Comparison of ENCODE assay signal across 27 cellular contexts in the genomic region with DNA sequence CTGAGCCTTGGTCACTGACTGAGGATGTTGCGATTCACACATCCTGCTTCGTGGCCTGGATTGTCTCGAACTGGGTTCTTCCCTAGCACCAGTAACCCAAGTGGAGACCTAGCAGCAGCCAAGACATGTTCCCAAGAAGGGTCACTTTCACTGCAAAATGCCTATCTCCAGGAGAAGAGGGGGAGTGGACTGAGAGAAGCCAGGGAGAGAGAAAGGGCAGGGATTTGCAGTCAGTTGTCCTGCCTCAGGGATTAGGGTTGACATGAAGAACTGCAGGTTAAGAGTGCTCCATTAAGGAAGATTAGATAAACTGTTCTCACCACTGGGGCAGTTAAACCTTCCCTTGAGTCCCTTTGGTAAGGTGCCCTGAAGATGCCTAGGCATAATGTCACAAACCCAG. TPM values are rescaled to one million over a fixed set of nuclear protein-coding genes. Genes with fewer than 3 reads are reported as not detected.
"Had no signal": no experiment of that assay in that cellular context is flagged by ENCODE, and none has a peak within 500 bp of the region (broad histone marks: within the 10 kb centered on the region; RNA-seq: fewer than 3 reads in every experiment).

No MANE protein-coding gene starts in this region.

- H3K4me3 Mint-ChIP-seq: immature natural killer cell; naive thymus-derived CD8-positive, alpha-beta T cell; nephron progenitor cell; stimulated activated naive CD8-positive, alpha-beta T cell treated with anti-CD3 and anti-CD28 coated beads, Interleukin-15, amount 100 ng/mL, for 72 hours had no signal

- H3K9me3 ChIP-seq: colonic mucosa, lower lobe of right lung, right lobe of liver, suprapubic skin, vagina had no signal

- H2AFZ ChIP-seq: parathyroid adenoma had no signal

- FAIRE-seq: endometrium, frontal cortex, small intestine had no signal

- H3K27me3 ChIP-seq: colonic mucosa, right lobe of liver, suprapubic skin, vagina had no signal

- H3K79me2 ChIP-seq: parathyroid adenoma had no signal

- H3K36me3 ChIP-seq: colonic mucosa, lower lobe of right lung, right lobe of liver, suprapubic skin, vagina had no signal

- ATAC-seq: left ventricle myocardium superior; naive thymus-derived CD8-positive, alpha-beta T cell; right lobe of liver; stimulated activated naive CD8-positive, alpha-beta T cell treated with anti-CD3 and anti-CD28 coated beads, Interleukin-15, amount 100 ng/mL, for 72 hours had no signal

- H3K4me3 ChIP-seq: colonic mucosa, lower lobe of right lung, right lobe of liver, suprapubic skin, vagina had no signal

- H3K9ac ChIP-seq: parathyroid adenoma had no signal

- H3K4me1 ChIP-seq: colonic mucosa, parathyroid adenoma had no signal

- H3K36me3 Mint-ChIP-seq: naive thymus-derived CD8-positive, alpha-beta T cell had no signal

- DNase-seq: colonic mucosa; dermis blood vessel endothelial cell; effector memory CD4-positive, alpha-beta T cell; erythroblast; hypothalamus; immature natural killer cell; islet precursor cell; left ventricle myocardium superior; lower lobe of right lung; naive thymus-derived CD8-positive, alpha-beta T cell; nephron progenitor cell; nucleus accumbens; right lobe of liver; small intestine; stimulated activated CD4-positive, alpha-beta T cell treated with anti-CD3 and anti-CD28 coated beads, Interleukin-12 subunit alpha, Interleukin-12 subunit beta, amount 100 ng/mL, for 4 hours; stimulated activated CD4-positive, alpha-beta T cell treated with anti-CD3 and anti-CD28 coated beads, Interleukin-1b, Interleukin-23, amount 100 ng/mL, for 48 hours; stimulated activated CD4-positive, alpha-beta T cell treated with anti-CD3 and anti-CD28 coated beads, Interleukin-4, amount 100 ng/mL, for 1 hour; stimulated activated CD8-positive, alpha-beta memory T cell treated with anti-CD3 and anti-CD28 coated beads, Interleukin-4, amount 100 ng/mL, for 48 hours; stimulated activated naive CD4-positive, alpha-beta T cell; stimulated activated naive CD8-positive, alpha-beta T cell treated with anti-CD3 and anti-CD28 coated beads, Interleukin-15, amount 100 ng/mL, for 72 hours; trophoblast cell had no signal

- H3K27ac Mint-ChIP-seq: immature natural killer cell; naive thymus-derived CD8-positive, alpha-beta T cell; nephron progenitor cell; progenitor cell of endocrine pancreas had no signal

- H3K27ac ChIP-seq: colonic mucosa, lower lobe of right lung, parathyroid adenoma, right lobe of liver, suprapubic skin, vagina had no signal

- H3K9me3 Mint-ChIP-seq: immature natural killer cell; naive thymus-derived CD8-positive, alpha-beta T cell; nephron progenitor cell; stimulated activated naive CD8-positive, alpha-beta T cell treated with anti-CD3 and anti-CD28 coated beads, Interleukin-15, amount 100 ng/mL, for 72 hours had no signal

RNA-seq across cellular contexts. Expression of a gene that starts 5.7 kb away (rescaled TPM):
- polyA plus RNA-seq: immature natural killer cell; naive thymus-derived CD8-positive, alpha-beta T cell had no signal
